In genomic region chr6:43454290-43455033, GRCh38 we compare ENCODE assay signal across 8 cellular contexts. TPM values are rescaled to one million over a fixed set of nuclear protein-coding genes. Genes with fewer than 3 reads are reported as not detected.
DNase-seq lines count a peak whose midpoint lies in the region; ATAC-seq and TF ChIP-seq lines count a peak whose summit lies in the region.

No MANE protein-coding gene starts in this region.

- H3K27me3 ChIP-seq in gastroesophageal sphincter (peaks cover 48% of the 10 kb centered on the region), neuronal stem cell (ENCODE audit: control insufficient read depth in 3 of 3, insufficient read depth in 3 of 3, low read depth in 1 of 3, low read length in 3 of 3) (peaks cover 2 to 20% (median 18%) of the 10 kb centered on the region in 3 experiments), stomach smooth muscle (ENCODE audit: control insufficient read depth in 1 of 2, insufficient read depth in 2 of 2, low read length in 2 of 2) (peaks cover 10 to 19% of the 10 kb centered on the region in 2 donors)

- TF ChIP-seq CTCF in GM12875 (IDR thresholded peaks at IDR 0.05; ENCODE audit: borderline replicate concordance, insufficient read depth, low read depth, low read length) (peak; percentile 98), gastroesophageal sphincter (IDR thresholded peaks at IDR 0.05) (peak in 3 of 4 experiments; percentile 96 to 99 (median 96))

- peak overlapping the region; percentile 19 for H2AK5ac ChIP-seq in neuronal stem cell (ENCODE audit: low read depth, low read length)

- peaks cover 0 to 22% (median 4%) of the 10 kb centered on the region in 3 donors for H3K4me1 ChIP-seq in gastroesophageal sphincter
- peaks cover 0 to 4% of the 10 kb centered on the region in 2 donors for H3K4me1 ChIP-seq in neuronal stem cell (ENCODE audit: control insufficient read depth in 2 of 2, insufficient read depth in 1 of 2, low read depth in 1 of 2, low read length in 2 of 2)
- peaks cover 13% of the 10 kb centered on the region for H3K4me1 ChIP-seq in stomach smooth muscle (ENCODE audit: control insufficient read depth, insufficient read depth, low read length)

- H3K4me3 Mint-ChIP-seq in activated naive CD4-positive, alpha-beta T cell treated with anti-CD3 and anti-CD28 coated beads, Interleukin-2, amount 10 ng/mL, durations not matched to agents 7 days and 5 days, result peak overlapping the region; percentile 77

- H2AFZ ChIP-seq in neuronal stem cell (ENCODE audit: low read length), result peak overlapping the region; percentile 94

- peaks cover 38% of the 10 kb centered on the region for H3K27me3 Mint-ChIP-seq in activated naive CD4-positive, alpha-beta T cell treated with anti-CD3 and anti-CD28 coated beads, Interleukin-2, amount 10 ng/mL, durations not matched to agents 7 days and 5 days

- H2BK120ac ChIP-seq in neuronal stem cell (ENCODE audit: low read depth, low read length), result no peak overlapping the region

- H3K36me3 ChIP-seq in SK-N-MC (ENCODE audit: insufficient read depth, low read length) (peaks cover 14% of the 10 kb centered on the region; the same call in 1 of the 2 replicates), gastroesophageal sphincter (peaks cover 0 to 41% of the 10 kb centered on the region in 2 donors), neuronal stem cell (replicated peaks in 1 of 2; ENCODE audit: control insufficient read depth in 2 of 2, insufficient read depth in 2 of 2, low read length in 2 of 2) (peaks cover 17 to 31% of the 10 kb centered on the region in 2 donors), stomach smooth muscle (ENCODE audit: control insufficient read depth in 2 of 2, insufficient read depth in 2 of 2, low read length in 2 of 2) (peaks cover 16 to 20% of the 10 kb centered on the region in 2 donors)

- H3K36me3 Mint-ChIP-seq in activated naive CD4-positive, alpha-beta T cell treated with anti-CD3 and anti-CD28 coated beads, Interleukin-2, amount 10 ng/mL, durations not matched to agents 7 days and 5 days, result peaks cover 13% of the 10 kb centered on the region

- no peak overlapping the region for H2BK15ac ChIP-seq in neuronal stem cell (ENCODE audit: low read length)

- no peak for TF ChIP-seq POLR2A in gastroesophageal sphincter (IDR thresholded peaks at IDR 0.05)

- 8 to 27% methylated on average over 7 to 20 of the region's 51 CpGs for WGBS in gastroesophageal sphincter (ENCODE audit: low coverage in 1 of 2), 2 donors
- WGBS in neuronal stem cell (ENCODE audit: extremely low coverage in 2 of 2, insufficient read length in 2 of 2, insufficient replicate concordance in 1 of 2), 2 donors, result no CpG with 5 or more reads among the region's 51 CpGs

- peak; percentile 89 for ATAC-seq in gastroesophageal sphincter
- ATAC-seq in GM21367 (IDR thresholded peaks at IDR 0.05; ENCODE audit: unreplicated experiment), result no peak

- no peak overlapping the region for H4K8ac ChIP-seq in neuronal stem cell (ENCODE audit: low read depth, low read length)

- H2BK12ac ChIP-seq in neuronal stem cell (ENCODE audit: low read length), result no peak overlapping the region

- H3K9ac ChIP-seq in SK-N-MC (ENCODE audit: insufficient read length) (peak overlapping the region; percentile 69), neuronal stem cell (ENCODE audit: low read depth, low read length, poor library complexity) (peak overlapping the region; percentile 94), stomach smooth muscle (ENCODE audit: low read length in 2 of 2) (peak overlapping the region in 1 of 2 donors; percentile 48)

- H3K4me1 Mint-ChIP-seq in activated naive CD4-positive, alpha-beta T cell treated with anti-CD3 and anti-CD28 coated beads, Interleukin-2, amount 10 ng/mL, durations not matched to agents 7 days and 5 days, result peaks cover 15% of the 10 kb centered on the region

- H3K9me3 Mint-ChIP-seq in activated naive CD4-positive, alpha-beta T cell treated with anti-CD3 and anti-CD28 coated beads, Interleukin-2, amount 10 ng/mL, durations not matched to agents 7 days and 5 days, result no peaks in the 10 kb centered on the region

- no peak overlapping the region for H3K14ac ChIP-seq in neuronal stem cell (ENCODE audit: low read length)

- no peak overlapping the region for H4K91ac ChIP-seq in neuronal stem cell (ENCODE audit: low read depth, low read length, poor library complexity)

- peak overlapping the region; percentile 55 for H3K18ac ChIP-seq in neuronal stem cell (ENCODE audit: low read length)

- H3K9me3 ChIP-seq in SK-N-MC (ENCODE audit: low read depth, low read length), result no peaks in the 10 kb centered on the region
- peaks cover 0 to 10% (median 0%) of the 10 kb centered on the region in 3 donors for H3K9me3 ChIP-seq in gastroesophageal sphincter
- H3K9me3 ChIP-seq in neuronal stem cell (replicated peaks in 1 of 2; ENCODE audit: control insufficient read depth in 2 of 2, insufficient read depth in 1 of 2, low read depth in 1 of 2, low read length in 2 of 2), result no peaks in the 10 kb centered on the region
- H3K9me3 ChIP-seq in stomach smooth muscle (ENCODE audit: control insufficient read depth in 2 of 2, low read length in 2 of 2), result no peaks in the 10 kb centered on the region

- H3K27ac Mint-ChIP-seq in activated naive CD4-positive, alpha-beta T cell treated with anti-CD3 and anti-CD28 coated beads, Interleukin-2, amount 10 ng/mL, durations not matched to agents 7 days and 5 days, result peak overlapping the region; percentile 28

- no peak overlapping the region for H2BK5ac ChIP-seq in neuronal stem cell (ENCODE audit: low read length)

- H3K4me2 ChIP-seq in neuronal stem cell (ENCODE audit: insufficient read depth, low read length, poor library complexity, severe bottlenecking), result peak overlapping the region; percentile 100

- peak; percentile 19 for DNase-seq in Jurkat, Clone E6-1 (ENCODE audit: low read depth, low spot score)
- DNase-seq in SK-N-MC (ENCODE audit: low read depth, low spot score) (no peak), neuronal stem cell (ENCODE audit: low spot score) (peak; percentile 81)
- DNase-seq in activated naive CD4-positive, alpha-beta T cell treated with anti-CD3 and anti-CD28 coated beads, Interleukin-2, amount 10 ng/mL, durations not matched to agents 7 days and 5 days, result peak; percentile 76

- TF ChIP-seq EP300 in gastroesophageal sphincter (IDR thresholded peaks at IDR 0.05), result no peak

- H3K4me3 ChIP-seq in GM12875 (ENCODE audit: low read depth, low read length), result peak overlapping the region; percentile 51
- peak overlapping the region; percentile 49 for H3K4me3 ChIP-seq in Jurkat, Clone E6-1 (ENCODE audit: low read length)
- peak overlapping the region; percentile 94 for H3K4me3 ChIP-seq in SK-N-MC
- peak overlapping the region; percentile 20 to 56 for H3K4me3 ChIP-seq in gastroesophageal sphincter
- peak overlapping the region; percentile 55 to 81 for H3K4me3 ChIP-seq in neuronal stem cell (ENCODE audit: low read length in 2 of 2)
- peak overlapping the region; percentile 53 to 70 for H3K4me3 ChIP-seq in stomach smooth muscle (ENCODE audit: low read length in 2 of 2)

- H3K27ac ChIP-seq in SK-N-MC, result no peak overlapping the region
- H3K27ac ChIP-seq in gastroesophageal sphincter, result peak overlapping the region in 1 of 4 donors; percentile 14
- no peak overlapping the region for H3K27ac ChIP-seq in neuronal stem cell (replicated peaks; ENCODE audit: low read length)
- no peak overlapping the region for H3K27ac ChIP-seq in stomach smooth muscle (ENCODE audit: low read length)

- H3K4ac ChIP-seq in neuronal stem cell (ENCODE audit: low read length), result no peak overlapping the region

- no peaks in the 10 kb centered on the region for H3K79me1 ChIP-seq in neuronal stem cell (ENCODE audit: low read depth, low read length)

- peak overlapping the region; percentile 37 for H3K23ac ChIP-seq in neuronal stem cell (ENCODE audit: low read depth, low read length, poor library complexity)

- CTCF ChIA-PET in activated naive CD4-positive, alpha-beta T cell treated with anti-CD3 and anti-CD28 coated beads, Interleukin-2, amount 10 ng/mL, durations not matched to agents 7 days and 5 days (lab: Charles Lee), result interaction anchor here (0.9 to 5.5 kb wide), 4 partner anchors 14 to 129 kb away, joined by 3 to 46 read pairs (median 6); no protein-coding TSS in a partner anchor

RNA-seq across cellular contexts. Expression of gene DLK2, which starts 0.9 kb away (rescaled TPM):
- polyA plus RNA-seq in Jurkat, Clone E6-1 (2012; ENCODE audit: insufficient read depth, insufficient read length), result 7.2 TPM
- under 1 TPM in 1 of 4 donors, not detected in 3; 0.54 TPM for total RNA-seq in gastroesophageal sphincter
- polyA plus RNA-seq in neuronal stem cell (2013, experiment 1 of 2), result 1.5 TPM
- polyA plus RNA-seq in neuronal stem cell (2013, experiment 2 of 2), result 1.8 TPM

RNA-seq across cellular contexts. Expression of gene TJAP1, which starts 22.9 kb away (rescaled TPM):
- 23.2 TPM for polyA plus RNA-seq in Jurkat, Clone E6-1 (2012; ENCODE audit: insufficient read depth, insufficient read length)
- 10 to 100 TPM; 20.1 to 36.0 (median 27.8) TPM for total RNA-seq in gastroesophageal sphincter
- 30.3 TPM for polyA plus RNA-seq in neuronal stem cell (2013, experiment 1 of 2)
- polyA plus RNA-seq in neuronal stem cell (2013, experiment 2 of 2), result 28.9 TPM

RNA-seq across cellular contexts. Expression of gene ABCC10, which starts 27.1 kb away (rescaled TPM):
- polyA plus RNA-seq in Jurkat, Clone E6-1 (2012; ENCODE audit: insufficient read depth, insufficient read length), result 17.7 TPM
- 10 to 100 TPM in 3 of 4 donors, 1 to 10 TPM in 1; 7.1 to 19.4 (median 10.2) TPM for total RNA-seq in gastroesophageal sphincter
- polyA plus RNA-seq in neuronal stem cell (2013, experiment 1 of 2), result 10.1 TPM
- 10.6 TPM for polyA plus RNA-seq in neuronal stem cell (2013, experiment 2 of 2)

RNA-seq across cellular contexts. Expression of gene LRRC73, which starts 55.7 kb away (rescaled TPM):
- polyA plus RNA-seq in Jurkat, Clone E6-1 (2012; ENCODE audit: insufficient read depth, insufficient read length), result not detected
- under 1 TPM in 2 of 4 donors, not detected in 2; 0.16 to 0.31 TPM for total RNA-seq in gastroesophageal sphincter
- 0.92 TPM for polyA plus RNA-seq in neuronal stem cell (2013, experiment 1 of 2)
- 0.98 TPM for polyA plus RNA-seq in neuronal stem cell (2013, experiment 2 of 2)

Comparison
In these comparisons a context has a peak if more than half of its experiments do, and no peak if none do; other contexts are left out.
1. H3K4me3 ChIP-seq: peak in every context shown above with its lines; median percentile 94 in SK-N-MC; 68 in neuronal stem cell; 62 in stomach smooth muscle; 51 in GM12875; 49 in Jurkat, Clone E6-1; 38 in gastroesophageal sphincter.